Comparison of ENCODE assay signal across 14 cellular contexts in the genomic region with DNA sequence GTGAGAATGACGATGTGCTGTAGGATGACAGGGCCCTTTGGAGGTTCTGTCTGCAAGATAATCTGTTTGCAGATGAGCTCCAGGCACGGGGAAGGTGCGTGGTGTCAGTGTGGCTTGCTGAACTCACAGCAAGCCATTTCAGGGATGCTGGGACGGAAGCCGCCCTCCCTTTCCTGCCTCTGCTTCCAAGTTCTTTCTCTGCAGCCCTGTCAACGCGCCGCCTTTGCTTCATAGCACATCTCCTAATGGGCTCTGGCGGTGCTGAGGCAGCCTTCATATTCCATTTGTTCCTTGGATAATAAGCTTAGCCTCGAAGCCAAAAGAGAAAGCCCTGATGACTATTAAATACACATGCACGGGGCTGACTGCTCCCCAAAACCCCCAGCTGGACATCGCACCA.
"Had no signal": no experiment of that assay in that cellular context is flagged by ENCODE, and none has a peak within 500 bp of the region (broad histone marks: within the 10 kb centered on the region; RNA-seq: fewer than 3 reads in every experiment).

No MANE protein-coding gene starts in this region.

- H3K9me3 ChIP-seq: gastroesophageal sphincter, suprapubic skin, upper lobe of left lung had no signal

- H3K36me3 Mint-ChIP-seq: naive B cell, T-cell had no signal

- ATAC-seq: gastroesophageal sphincter; stimulated activated naive CD8-positive, alpha-beta T cell treated with anti-CD3 and anti-CD28 coated beads, Interleukin-15, Interleukin-2, amounts not matched to agents 100 U/mL and 50 U/mL, for 24 hours had no signal

- H3K27ac ChIP-seq: coronary artery, suprapubic skin, upper lobe of left lung had no signal

- H3K36me3 ChIP-seq: gastroesophageal sphincter, suprapubic skin, upper lobe of left lung had no signal

- H3K9me3 Mint-ChIP-seq: activated naive CD4-positive, alpha-beta T cell treated with anti-CD3 and anti-CD28 coated beads for 36 hours; naive B cell; T-cell had no signal

- H3K4me3 ChIP-seq: coronary artery, gastroesophageal sphincter, lung, suprapubic skin, upper lobe of left lung had no signal

- H3K4me3 Mint-ChIP-seq: activated naive CD4-positive, alpha-beta T cell treated with anti-CD3 and anti-CD28 coated beads for 36 hours; naive B cell; T-cell had no signal

- H3K27me3 ChIP-seq: suprapubic skin, upper lobe of left lung had no signal

- H3K27ac Mint-ChIP-seq: activated naive CD4-positive, alpha-beta T cell treated with anti-CD3 and anti-CD28 coated beads for 36 hours; progenitor cell of endocrine pancreas had no signal

- DNase-seq: activated CD4-positive, alpha-beta T cell treated with anti-CD3 and anti-CD28 coated beads for 4 hours; activated naive CD4-positive, alpha-beta T cell treated with anti-CD3 and anti-CD28 coated beads for 36 hours; effector CD8-positive, alpha-beta T cell; midbrain; naive B cell; stimulated activated CD4-positive, alpha-beta T cell treated with anti-CD3 and anti-CD28 coated beads, Interleukin-2, amount 100 ng/mL, for 48 hours; stimulated activated naive CD8-positive, alpha-beta T cell treated with anti-CD3 and anti-CD28 coated beads, Interleukin-15, Interleukin-2, amounts not matched to agents 100 U/mL and 50 U/mL, for 24 hours; T-cell; upper lobe of left lung had no signal
